In genomic region chr6:79469381-79470246, GRCh38 we compare ENCODE assay signal across 19 cellular contexts.
DNase-seq lines count a peak whose midpoint lies in the region; ATAC-seq and TF ChIP-seq lines count a peak whose summit lies in the region.
"Had no signal": no experiment of that assay in that cellular context is flagged by ENCODE, and none has a peak within 500 bp of the region (broad histone marks: within the 10 kb centered on the region; RNA-seq: fewer than 3 reads in every experiment).

No MANE protein-coding gene starts in this region.

- H3K14ac ChIP-seq in trophoblast cell (ENCODE audit: low read length), result no peak overlapping the region

- H3K27ac ChIP-seq in PC-3 (ENCODE audit: low read length), result peak overlapping the region; percentile 34
- H3K27ac ChIP-seq in foreskin keratinocyte, result no peak overlapping the region
- no peak overlapping the region for H3K27ac ChIP-seq in trophoblast cell (ENCODE audit: low read depth, low read length)
- H3K27ac ChIP-seq: BLaER1 treated with 17β-estradiol and CSF1 and Interleukin-3, amounts not matched to agents 10 nM and 100 nM; KMS-11; PC-9 had no signal

- H3K4me3 ChIP-seq in PC-3 (ENCODE audit: low read length) (no peak overlapping the region), trophoblast cell (ENCODE audit: low read depth, low read length) (no peak overlapping the region)
- H3K4me3 ChIP-seq: BLaER1 treated with 17β-estradiol and CSF1 and Interleukin-3, amounts not matched to agents 10 nM and 100 nM; MG63; PC-9 had no signal

- ATAC-seq in PC-3 (peak; percentile 41), foreskin keratinocyte (peak; percentile 56), HG02840 (IDR thresholded peaks at IDR 0.05; ENCODE audit: low FRiP score, unreplicated experiment) (no peak), left cardiac atrium (no peak)
- ATAC-seq: CD8-positive, alpha-beta T cell had no signal

- peak; percentile 10 for DNase-seq in EL
- peak; percentile 19 for DNase-seq in PC-3
- no peak for DNase-seq in foreskin keratinocyte
- DNase-seq in trophoblast cell, result peak in 1 of 2 donors; percentile 49
- no peak for DNase-seq in amniotic stem cell (lab: John Stamatoyannopoulos, UW)
- no peak for DNase-seq in left cardiac atrium
- DNase-seq: Calu3; CD8-positive, alpha-beta T cell; DMS53; MG63; NCI-H1048; NCI-H1436; NCI-H1930; NCI-H345; NCI-H524 treated with DMSO at 0.1 percent for 48 hours; PC-9 had no signal

- no CpG with 5 or more reads among the region's 5 CpGs for WGBS in trophoblast cell (ENCODE audit: extremely low coverage, insufficient coverage, insufficient read length)

- peak overlapping the region; percentile 50 for H2BK12ac ChIP-seq in trophoblast cell (ENCODE audit: low read length)

- TF ChIP-seq CTCF in PC-3 (conservative IDR thresholded peaks at IDR 0.05; ENCODE audit: low read depth, low read length), result no peak
- no peak for TF ChIP-seq CTCF in foreskin keratinocyte (conservative IDR thresholded peaks at IDR 0.05)

- H3K9me2 ChIP-seq in PC-3 (replicated peaks; ENCODE audit: low read length), result no peaks in the 10 kb centered on the region

- no peaks in the 10 kb centered on the region for H3K79me2 ChIP-seq in PC-3 (ENCODE audit: low read length)
- H3K79me2 ChIP-seq in trophoblast cell (ENCODE audit: control insufficient read depth, insufficient read depth, low read length, poor library complexity), result no peaks in the 10 kb centered on the region

- no peaks in the 10 kb centered on the region for H3K27me3 ChIP-seq in PC-3 (ENCODE audit: low read length)
- no peaks in the 10 kb centered on the region for H3K27me3 ChIP-seq in foreskin keratinocyte
- H3K27me3 ChIP-seq in trophoblast cell (ENCODE audit: insufficient read depth, low read length), result no peaks in the 10 kb centered on the region
- H3K27me3 ChIP-seq: BLaER1 treated with 17β-estradiol and CSF1 and Interleukin-3, amounts not matched to agents 10 nM and 100 nM; MG63 had no signal

- H3K4me2 ChIP-seq in PC-3 (ENCODE audit: low read length), result no peak overlapping the region
- no peak overlapping the region for H3K4me2 ChIP-seq in trophoblast cell (ENCODE audit: low read length)
- H3K4me2 ChIP-seq: BLaER1 treated with 17β-estradiol and CSF1 and Interleukin-3, amounts not matched to agents 10 nM and 100 nM; KMS-11; PC-9 had no signal

- H3K4ac ChIP-seq in trophoblast cell (ENCODE audit: low read depth, low read length), result no peak overlapping the region

- H4K8ac ChIP-seq in trophoblast cell (ENCODE audit: low read depth, low read length), result no peak overlapping the region

- no peak overlapping the region for H2AK5ac ChIP-seq in trophoblast cell (ENCODE audit: low read length)

- H3K36me3 ChIP-seq in PC-3 (ENCODE audit: low read depth, low read length) (no peaks in the 10 kb centered on the region; the same call in 1 of the 2 replicates), trophoblast cell (ENCODE audit: control insufficient read depth in 1 of 2, insufficient read depth in 2 of 2, low read length in 2 of 2) (no peaks in the 10 kb centered on the region)
- H3K36me3 ChIP-seq: BLaER1 treated with 17β-estradiol and CSF1 and Interleukin-3, amounts not matched to agents 10 nM and 100 nM; MG63 had no signal

- H3K23ac ChIP-seq in trophoblast cell (ENCODE audit: low read length), result no peak overlapping the region

- H3K9me3 ChIP-seq in PC-3 (ENCODE audit: low read length), result no peaks in the 10 kb centered on the region
- H3K9me3 ChIP-seq in trophoblast cell (ENCODE audit: insufficient read depth, low read depth, low read length), result no peaks in the 10 kb centered on the region
- H3K9me3 ChIP-seq: BLaER1 treated with 17β-estradiol and CSF1 and Interleukin-3, amounts not matched to agents 10 nM and 100 nM had no signal

- intact Hi-C loops in PC-3 (cut with micrococcal nuclease), result loop anchor here (5.0 kb wide), 3 partner anchors 68 to 267 kb away; partner anchors contain the start of gene LCA5
- intact Hi-C loops in left cardiac atrium (cut with DNase I), result no loop called here

- BruUV-seq in PC-3 (replicated peaks; lab: Mats Ljungman, UMichigan), result no TSS peak

- H3K18ac ChIP-seq in trophoblast cell (ENCODE audit: low read length), result no peak overlapping the region

- H2BK120ac ChIP-seq in trophoblast cell (ENCODE audit: insufficient read depth, low read length, poor library complexity), result no peak overlapping the region

- H4K91ac ChIP-seq in trophoblast cell (ENCODE audit: low read depth, low read length), result no peak overlapping the region

- POLR2A ChIA-PET in PC-3 (lab: Charles Lee; ENCODE audit: unreplicated experiment), result interaction anchor here (0.6 kb wide), 1 partner anchor 70 kb away, joined by 3 read pairs; no protein-coding TSS in a partner anchor

- no peaks in the 10 kb centered on the region for H3F3A ChIP-seq in PC-3 (ENCODE audit: low read length, unreplicated experiment)

- no peak overlapping the region for H2BK5ac ChIP-seq in trophoblast cell (ENCODE audit: low read depth, low read length, poor library complexity)

- no peak overlapping the region for H4K12ac ChIP-seq in trophoblast cell (ENCODE audit: low read depth, low read length)

- no peak overlapping the region for H2AFZ ChIP-seq in PC-3 (ENCODE audit: low read length)
- no peak overlapping the region for H2AFZ ChIP-seq in trophoblast cell (ENCODE audit: insufficient read depth, low read length, poor library complexity)
- H2AFZ ChIP-seq: PC-9 had no signal

- H3K4me1 ChIP-seq in PC-3 (ENCODE audit: insufficient read depth, low read length) (peaks cover 15% of the 10 kb centered on the region), foreskin keratinocyte (peaks cover under 1% of the 10 kb centered on the region), trophoblast cell (ENCODE audit: control insufficient read depth in 1 of 2, insufficient read depth in 2 of 2, low read length in 2 of 2) (peaks cover 9 to 11% of the 10 kb centered on the region in 2 experiments)
- H3K4me1 ChIP-seq: BLaER1 treated with 17β-estradiol and CSF1 and Interleukin-3, amounts not matched to agents 10 nM and 100 nM had no signal

- no peaks in the 10 kb centered on the region for H4K20me1 ChIP-seq in PC-3 (ENCODE audit: low read length)
- H4K20me1 ChIP-seq: BLaER1 treated with 17β-estradiol and CSF1 and Interleukin-3, amounts not matched to agents 10 nM and 100 nM had no signal

- H3K79me1 ChIP-seq in trophoblast cell (ENCODE audit: low read length), result no peaks in the 10 kb centered on the region

- H3K9ac ChIP-seq in PC-3 (ENCODE audit: low read length) (no peak overlapping the region), trophoblast cell (ENCODE audit: low read length) (no peak overlapping the region)
- H3K9ac ChIP-seq: BLaER1 treated with 17β-estradiol and CSF1 and Interleukin-3, amounts not matched to agents 10 nM and 100 nM; KMS-11 had no signal

- CTCF ChIA-PET in PC-3 (lab: Charles Lee), result no interaction called here

Comparison
In these comparisons a context has a peak if more than half of its experiments do, and no peak if none do; other contexts are left out.
1. DNase-seq: peak in EL (single experiment) and PC-3 (single experiment); none in foreskin keratinocyte (0 of 2), amniotic stem cell (single experiment) and left cardiac atrium (single experiment).
2. ATAC-seq: peak in PC-3 (single experiment) and foreskin keratinocyte (single experiment); none in HG02840 (single experiment) and left cardiac atrium (0 of 2).